In the genomic region with DNA sequence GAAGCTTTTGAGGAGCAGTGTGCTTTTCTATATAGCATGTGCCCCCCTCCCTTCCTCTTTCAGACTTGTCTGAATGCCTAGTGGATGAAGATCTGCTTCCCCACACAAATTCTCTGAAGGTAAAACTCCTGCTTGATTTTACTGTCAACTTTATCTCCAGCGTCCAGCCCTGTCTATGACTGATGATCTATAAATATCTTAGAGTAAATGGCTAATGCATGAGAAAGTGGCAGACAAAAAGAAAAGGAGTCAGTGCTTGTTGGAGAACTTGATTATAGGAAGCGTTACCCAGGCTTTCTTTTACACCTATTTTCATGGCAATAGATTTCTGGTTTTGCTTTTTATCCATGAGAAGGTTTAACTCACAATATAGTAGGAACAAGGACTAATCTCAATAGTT, we compare ENCODE assay signal across 29 cellular contexts.
"Had no signal": no experiment of that assay in that cellular context is flagged by ENCODE, and none has a peak within 500 bp of the region (broad histone marks: within the 10 kb centered on the region; RNA-seq: fewer than 3 reads in every experiment).

No MANE protein-coding gene starts in this region.

- DNase-seq: activated CD4-positive, alpha-beta T cell treated with anti-CD3 and anti-CD28 coated beads for 36 hours; activated CD4-positive, CD25-positive, alpha-beta regulatory T cell; activated CD8-positive, alpha-beta memory T cell treated with anti-CD3 and anti-CD28 coated beads, Interleukin-2, amount 10 ng/mL, durations not matched to agents 7 days and 5 days; activated CD8-positive, alpha-beta T cell treated with anti-CD3 and anti-CD28 coated beads, Interleukin-2, amount 10 ng/mL, durations not matched to agents 7 days and 5 days; activated naive CD4-positive, alpha-beta T cell; activated naive CD8-positive, alpha-beta T cell treated with anti-CD3 and anti-CD28 coated beads for 36 hours; activated T-cell treated with anti-CD3 and anti-CD28 coated beads for 4 hours; activated T-cell treated with anti-CD3 and anti-CD28 coated beads, Interleukin-2, amount 50 U/mL, for 72 hours; adrenal gland; aorta; body of pancreas; caudate nucleus; cortex of kidney; effector memory CD8-positive, alpha-beta T cell; foreskin melanocyte; kidney glomerular epithelial cell; mesendoderm; posterior cingulate gyrus; right lobe of liver; stimulated activated CD4-positive, alpha-beta T cell treated with anti-CD3 and anti-CD28 coated beads, Interleukin-4, amount 100 ng/mL, for 24 hours; upper lobe of left lung had no signal

- H3K4me3 ChIP-seq: adrenal gland, body of pancreas, esophagus muscularis mucosa, lung, right lobe of liver, skin epidermis, thoracic aorta, upper lobe of left lung, vagina had no signal

- H3K36me3 ChIP-seq: adrenal gland, esophagus muscularis mucosa, right lobe of liver, thoracic aorta, upper lobe of left lung, vagina had no signal

- ATAC-seq: activated CD4-positive, alpha-beta T cell treated with anti-CD3 and anti-CD28 coated beads for 36 hours; activated CD8-positive, alpha-beta memory T cell treated with anti-CD3 and anti-CD28 coated beads, Interleukin-2, amount 10 ng/mL, durations not matched to agents 7 days and 5 days; activated CD8-positive, alpha-beta T cell treated with anti-CD3 and anti-CD28 coated beads, Interleukin-2, amount 10 ng/mL, durations not matched to agents 7 days and 5 days; activated T-cell treated with anti-CD3 and anti-CD28 coated beads, Interleukin-2, amount 50 U/mL, for 72 hours; effector memory CD8-positive, alpha-beta T cell; left lobe of liver; natural killer cell treated with Interleukin-12 subunit alpha and Interleukin-12 subunit beta and Interleukin-15 and Interleukin-18, amount 100 ng/mL, for 72 hours; right lobe of liver; stimulated activated effector memory CD8-positive, alpha-beta T cell treated with anti-CD3 and anti-CD28 coated beads, Interleukin-12 subunit alpha, Interleukin-12 subunit beta, amount 100 ng/mL, for 72 hours had no signal

- H3K27me3 ChIP-seq: adrenal gland, body of pancreas, esophagus muscularis mucosa, right lobe of liver, upper lobe of left lung, vagina had no signal

- H3K9me3 ChIP-seq: adrenal gland, body of pancreas, esophagus muscularis mucosa, right lobe of liver, thoracic aorta, upper lobe of left lung, vagina had no signal

- H3K27ac ChIP-seq: adrenal gland, esophagus muscularis mucosa, right lobe of liver, skin epidermis, thoracic aorta, upper lobe of left lung, vagina had no signal

- H3K4me1 ChIP-seq: adrenal gland, body of pancreas, esophagus muscularis mucosa, right lobe of liver, upper lobe of left lung, vagina had no signal
